1 cellular context compared by ENCODE assay signal in genomic region chr2:231568098-231568784, GRCh38.
TF ChIP-seq lines count a peak whose summit lies in the region.

No MANE protein-coding gene starts in this region.

TF ChIP-seq in WTC11, 78 proteins besides CTCF, POLR2A, EP300 and RAD21 (continued from another document):
- TF ChIP-seq ZNF532 (CRISPR knock-in tag; IDR thresholded peaks at IDR 0.05; ENCODE audit: borderline replicate concordance) (no peak), NFATC4 (CRISPR knock-in tag; IDR thresholded peaks at IDR 0.05) (no peak), TEAD1 (CRISPR knock-in tag; IDR thresholded peaks at IDR 0.05) (no peak), AFF4 (CRISPR knock-in tag; IDR thresholded peaks at IDR 0.05; ENCODE audit: borderline replicate concordance) (no peak), PRDM15 (CRISPR knock-in tag; IDR thresholded peaks at IDR 0.05) (0 out of 2 replicates have a peak, but pooled peaks have one; percentile 15), ZNF423 (CRISPR knock-in tag; IDR thresholded peaks at IDR 0.05) (peak; percentile 85), ELF4 (CRISPR knock-in tag; IDR thresholded peaks at IDR 0.05; ENCODE audit: low read depth) (no peak)
